ENCODE assay signal across 8 cellular contexts in the genomic region with DNA sequence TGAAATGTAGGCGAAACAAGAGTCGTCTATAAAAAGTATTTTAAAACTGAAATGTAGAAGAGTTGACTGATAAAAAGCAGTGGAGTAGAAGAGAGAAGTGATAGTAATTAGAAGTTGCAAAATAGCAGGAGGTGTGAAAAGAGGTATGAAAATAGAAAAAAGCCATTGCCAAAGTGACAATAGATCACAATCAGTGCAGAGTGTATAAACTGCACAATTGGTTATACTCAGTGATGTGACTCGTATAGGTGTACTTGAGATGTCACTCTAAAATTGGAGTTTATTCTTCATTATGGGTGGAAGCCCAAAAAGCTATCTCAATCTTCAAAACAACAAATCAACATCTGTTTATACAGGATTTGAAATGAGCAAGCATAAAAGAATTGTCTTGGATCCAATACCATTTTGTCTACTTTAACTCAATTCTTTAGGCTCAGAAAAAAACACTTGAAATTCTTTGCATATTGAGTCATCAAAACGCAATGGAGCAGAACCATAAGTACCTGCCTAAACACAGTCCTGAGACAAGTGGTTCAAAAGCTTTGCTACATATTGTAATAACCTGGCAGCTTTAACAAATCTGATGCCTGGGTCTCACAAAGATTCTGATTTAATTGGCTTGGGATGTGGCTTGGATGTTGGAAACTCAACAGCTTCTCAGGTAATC. TPM values are rescaled to one million over a fixed set of nuclear protein-coding genes. Genes with fewer than 3 reads are reported as not detected.
DNase-seq lines count a peak whose midpoint lies in the region; ATAC-seq lines count a peak whose summit lies in the region.

No MANE protein-coding gene starts in this region.

- no peaks in the 10 kb centered on the region for H3K9me3 Mint-ChIP-seq in activated CD8-positive, alpha-beta memory T cell treated with anti-CD3 and anti-CD28 coated beads, Interleukin-2, amount 10 ng/mL, durations not matched to agents 7 days and 5 days (ENCODE audit: low read depth)
- no peaks in the 10 kb centered on the region for H3K9me3 Mint-ChIP-seq in stimulated activated effector memory CD8-positive, alpha-beta T cell treated with anti-CD3 and anti-CD28 coated beads, Interleukin-12 subunit alpha, Interleukin-12 subunit beta, amount 100 ng/mL, for 72 hours
- H3K9me3 Mint-ChIP-seq in CD4-positive, alpha-beta memory T cell = no peaks in the 10 kb centered on the region

- H3K4me1 Mint-ChIP-seq in activated CD8-positive, alpha-beta memory T cell treated with anti-CD3 and anti-CD28 coated beads, Interleukin-2, amount 10 ng/mL, durations not matched to agents 7 days and 5 days = peaks cover 19% of the 10 kb centered on the region
- H3K4me1 Mint-ChIP-seq in stimulated activated effector memory CD8-positive, alpha-beta T cell treated with anti-CD3 and anti-CD28 coated beads, Interleukin-12 subunit alpha, Interleukin-12 subunit beta, amount 100 ng/mL, for 72 hours = peaks cover 14% of the 10 kb centered on the region
- H3K4me1 Mint-ChIP-seq in CD4-positive, alpha-beta memory T cell = peaks cover 0 to 1% (median 0%) of the 10 kb centered on the region in 4 donors

- no peak overlapping the region for H3K4me3 ChIP-seq in CD4-positive, alpha-beta memory T cell (ENCODE audit: low read length in 2 of 2)

- peak; percentile 94 for DNase-seq in DMS79 (lab: John Stamatoyannopoulos, UW)
- peak; percentile 84 for DNase-seq in astrocyte of the hippocampus (ENCODE audit: low read depth, low spot score)
- DNase-seq in activated CD8-positive, alpha-beta memory T cell treated with anti-CD3 and anti-CD28 coated beads, Interleukin-2, amount 10 ng/mL, durations not matched to agents 7 days and 5 days = no peak
- DNase-seq in stimulated activated effector memory CD8-positive, alpha-beta T cell treated with anti-CD3 and anti-CD28 coated beads, Interleukin-12 subunit alpha, Interleukin-12 subunit beta, amount 100 ng/mL, for 72 hours (ENCODE audit: low spot score in 2 of 2) = no peak
- no peak for DNase-seq in CD4-positive, alpha-beta memory T cell
- no peak for DNase-seq in cerebellar cortex (ENCODE audit: low spot score)

- peaks cover 23% of the 10 kb centered on the region for H3K36me3 Mint-ChIP-seq in activated CD8-positive, alpha-beta memory T cell treated with anti-CD3 and anti-CD28 coated beads, Interleukin-2, amount 10 ng/mL, durations not matched to agents 7 days and 5 days
- H3K36me3 Mint-ChIP-seq in stimulated activated effector memory CD8-positive, alpha-beta T cell treated with anti-CD3 and anti-CD28 coated beads, Interleukin-12 subunit alpha, Interleukin-12 subunit beta, amount 100 ng/mL, for 72 hours = peaks cover 43% of the 10 kb centered on the region
- peaks cover 4 to 5% of the 10 kb centered on the region in 2 donors for H3K36me3 Mint-ChIP-seq in CD4-positive, alpha-beta memory T cell

- no peaks in the 10 kb centered on the region for H3K27me3 ChIP-seq in CD4-positive, alpha-beta memory T cell (ENCODE audit: insufficient read depth, low read length)

- no peak overlapping the region for H3K27ac ChIP-seq in CD4-positive, alpha-beta memory T cell (ENCODE audit: low read depth, low read length)

- H3K9me3 ChIP-seq in CD4-positive, alpha-beta memory T cell (ENCODE audit: control insufficient read depth in 1 of 2, low read length in 2 of 2) = no peaks in the 10 kb centered on the region

- POLR2A ChIA-PET in CD4-positive, alpha-beta memory T cell (lab: Charles Lee; ENCODE audit: partially characterized antibody) = interaction anchor here (0.8 kb wide), 1 partner anchor 8 kb away, joined by 3 read pairs; no protein-coding TSS in a partner anchor

- ATAC-seq in GM21423 (IDR thresholded peaks at IDR 0.05; ENCODE audit: unreplicated experiment) (peak; percentile 71), HG03575 (IDR thresholded peaks at IDR 0.05; ENCODE audit: extremely low read depth, insufficient number of reproducible peaks, low FRiP score, unreplicated experiment) (peak; percentile 76)
- ATAC-seq in activated CD8-positive, alpha-beta memory T cell treated with anti-CD3 and anti-CD28 coated beads, Interleukin-2, amount 10 ng/mL, durations not matched to agents 7 days and 5 days = no peak
- ATAC-seq in stimulated activated effector memory CD8-positive, alpha-beta T cell treated with anti-CD3 and anti-CD28 coated beads, Interleukin-12 subunit alpha, Interleukin-12 subunit beta, amount 100 ng/mL, for 72 hours = no peak

- H3K4me3 Mint-ChIP-seq in activated CD8-positive, alpha-beta memory T cell treated with anti-CD3 and anti-CD28 coated beads, Interleukin-2, amount 10 ng/mL, durations not matched to agents 7 days and 5 days = no peak overlapping the region
- no peak overlapping the region for H3K4me3 Mint-ChIP-seq in stimulated activated effector memory CD8-positive, alpha-beta T cell treated with anti-CD3 and anti-CD28 coated beads, Interleukin-12 subunit alpha, Interleukin-12 subunit beta, amount 100 ng/mL, for 72 hours
- H3K4me3 Mint-ChIP-seq in CD4-positive, alpha-beta memory T cell = no peak overlapping the region

- no peaks in the 10 kb centered on the region for H3K27me3 Mint-ChIP-seq in activated CD8-positive, alpha-beta memory T cell treated with anti-CD3 and anti-CD28 coated beads, Interleukin-2, amount 10 ng/mL, durations not matched to agents 7 days and 5 days
- H3K27me3 Mint-ChIP-seq in CD4-positive, alpha-beta memory T cell = no peaks in the 10 kb centered on the region

- H3K36me3 ChIP-seq in CD4-positive, alpha-beta memory T cell (ENCODE audit: insufficient read depth, low read length) = peaks cover 3% of the 10 kb centered on the region

- no peak overlapping the region for H3K27ac Mint-ChIP-seq in activated CD8-positive, alpha-beta memory T cell treated with anti-CD3 and anti-CD28 coated beads, Interleukin-2, amount 10 ng/mL, durations not matched to agents 7 days and 5 days
- H3K27ac Mint-ChIP-seq in stimulated activated effector memory CD8-positive, alpha-beta T cell treated with anti-CD3 and anti-CD28 coated beads, Interleukin-12 subunit alpha, Interleukin-12 subunit beta, amount 100 ng/mL, for 72 hours = no peak overlapping the region
- H3K27ac Mint-ChIP-seq in CD4-positive, alpha-beta memory T cell = no peak overlapping the region

- CTCF ChIA-PET in activated CD8-positive, alpha-beta memory T cell treated with anti-CD3 and anti-CD28 coated beads, Interleukin-2, amount 10 ng/mL, durations not matched to agents 7 days and 5 days (lab: Charles Lee) = no interaction called here
- CTCF ChIA-PET in CD4-positive, alpha-beta memory T cell (lab: Charles Lee; ENCODE audit: partially characterized antibody) = interaction anchor here (1.6 kb wide), 1 partner anchor 16 kb away, joined by 5 read pairs; no protein-coding TSS in a partner anchor

- intact Hi-C loops in CD4-positive, alpha-beta memory T cell (cut with micrococcal nuclease) = no loop called here

- no peaks in the 10 kb centered on the region for H3K4me1 ChIP-seq in CD4-positive, alpha-beta memory T cell (ENCODE audit: insufficient read depth, low read length)

RNA-seq across cellular contexts. Expression of gene IKBIP, which starts 8.8 kb away (rescaled TPM):
- 10 to 100 TPM; 28.9 to 29.3 TPM for total RNA-seq in activated CD8-positive, alpha-beta memory T cell treated with anti-CD3 and anti-CD28 coated beads, Interleukin-2, amount 10 ng/mL, durations not matched to agents 7 days and 5 days
- 1 to 10 TPM; 7.7 to 8.2 TPM for total RNA-seq in CD4-positive, alpha-beta memory T cell
- polyA plus RNA-seq in CD4-positive, alpha-beta memory T cell = 1 to 10 TPM; 6.5 to 7.4 TPM

RNA-seq across cellular contexts. Expression of gene APAF1, which starts 9.3 kb away (rescaled TPM):
- 10 to 100 TPM; 27.9 to 36.3 TPM for total RNA-seq in activated CD8-positive, alpha-beta memory T cell treated with anti-CD3 and anti-CD28 coated beads, Interleukin-2, amount 10 ng/mL, durations not matched to agents 7 days and 5 days
- total RNA-seq in CD4-positive, alpha-beta memory T cell = 10 to 100 TPM; 30.8 to 32.2 TPM
- polyA plus RNA-seq in CD4-positive, alpha-beta memory T cell = 1 to 10 TPM; 5.3 to 9.3 TPM

RNA-seq across cellular contexts. Expression of gene SLC25A3, which starts 42.3 kb away (rescaled TPM):
- 100 to 1,000 TPM; 360 to 485 TPM for total RNA-seq in activated CD8-positive, alpha-beta memory T cell treated with anti-CD3 and anti-CD28 coated beads, Interleukin-2, amount 10 ng/mL, durations not matched to agents 7 days and 5 days
- 100 to 1,000 TPM; 213 to 227 TPM for total RNA-seq in CD4-positive, alpha-beta memory T cell
- 100 to 1,000 TPM; 297 to 304 TPM for polyA plus RNA-seq in CD4-positive, alpha-beta memory T cell

Comparison
In these comparisons a context has a peak if more than half of its experiments do, and no peak if none do; other contexts are left out.
1. DNase-seq: peak in DMS79 (single experiment) and astrocyte of the hippocampus (single experiment); none in activated CD8-positive, alpha-beta memory T cell treated with anti-CD3 and anti-CD28 coated beads, Interleukin-2, amount 10 ng/mL, durations not matched to agents 7 days and 5 days (single experiment), stimulated activated effector memory CD8-positive, alpha-beta T cell treated with anti-CD3 and anti-CD28 coated beads, Interleukin-12 subunit alpha, Interleukin-12 subunit beta, amount 100 ng/mL, for 72 hours (0 of 2), CD4-positive, alpha-beta memory T cell (0 of 5) and cerebellar cortex (single experiment).
2. ATAC-seq: peak in GM21423 (single experiment) and HG03575 (single experiment); none in activated CD8-positive, alpha-beta memory T cell treated with anti-CD3 and anti-CD28 coated beads, Interleukin-2, amount 10 ng/mL, durations not matched to agents 7 days and 5 days (single experiment) and stimulated activated effector memory CD8-positive, alpha-beta T cell treated with anti-CD3 and anti-CD28 coated beads, Interleukin-12 subunit alpha, Interleukin-12 subunit beta, amount 100 ng/mL, for 72 hours (single experiment).